Comparison of ENCODE assay signal across 15 cellular contexts in the genomic region with DNA sequence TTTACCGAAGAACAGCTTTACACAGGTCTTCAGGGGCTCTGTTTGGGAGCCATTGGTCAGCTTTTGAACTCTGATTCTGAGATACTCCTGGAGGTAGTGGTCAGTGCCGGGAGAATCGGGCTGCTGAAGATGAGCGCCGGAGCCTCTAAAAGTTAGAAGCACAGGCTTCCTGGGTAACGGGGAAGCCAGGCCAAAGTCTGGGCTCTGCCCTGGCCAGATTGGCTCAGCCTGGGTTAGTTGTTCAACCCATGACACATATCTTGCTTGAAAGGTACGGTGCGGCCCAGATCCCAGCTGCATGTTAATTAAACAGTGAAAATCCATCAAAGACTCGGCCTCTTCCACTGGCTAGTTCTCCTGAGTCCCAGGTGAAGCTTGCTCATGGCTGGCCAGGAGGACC. TPM values are rescaled to one million over a fixed set of nuclear protein-coding genes. Genes with fewer than 3 reads are reported as not detected.
A peak's percentile ranks its signal among the peaks of the same experiment; 100 is the strongest.
DNase-seq lines count a peak whose midpoint lies in the region; ATAC-seq and TF ChIP-seq lines count a peak whose summit lies in the region.
"Had no signal": no experiment of that assay in that cellular context is flagged by ENCODE, and none has a peak within 500 bp of the region (broad histone marks: within the 10 kb centered on the region; RNA-seq: fewer than 3 reads in every experiment).

No MANE protein-coding gene starts in this region.

- H3K36me3 ChIP-seq in esophagus muscularis mucosa: no peaks in the 10 kb centered on the region
- no peaks in the 10 kb centered on the region for H3K36me3 ChIP-seq in right lobe of liver
- peaks cover 0 to 2% of the 10 kb centered on the region in 2 experiments for H3K36me3 ChIP-seq in trophoblast cell (ENCODE audit: control insufficient read depth in 1 of 2, insufficient read depth in 2 of 2, low read length in 2 of 2)
- peaks cover 0 to 3% (median 0%) of the 10 kb centered on the region in 5 donors for H3K36me3 ChIP-seq in subcutaneous abdominal adipose tissue (ENCODE audit: control insufficient read depth in 5 of 5, insufficient read depth in 5 of 5, low read length in 5 of 5)
- H3K36me3 ChIP-seq: BLaER1 had no signal

- no peak overlapping the region for H3K4me2 ChIP-seq in trophoblast cell (ENCODE audit: low read length)
- H3K4me2 ChIP-seq: BLaER1 had no signal

- H3K14ac ChIP-seq in trophoblast cell (ENCODE audit: low read length): no peak overlapping the region

- H3K23ac ChIP-seq in trophoblast cell (ENCODE audit: low read length): no peak overlapping the region

- DNase-seq in esophagus muscularis mucosa (ENCODE audit: extremely low spot score): no peak
- peak; percentile 68 to 83 (median 76) for DNase-seq in right lobe of liver
- no peak for DNase-seq in trophoblast cell
- DNase-seq: 8988T; AML-193; Caco-2; CD8-positive, alpha-beta memory T cell; HCEC 1CT; HFFc6; IMR-90 had no signal

- no peak overlapping the region for H2AFZ ChIP-seq in trophoblast cell (ENCODE audit: insufficient read depth, low read length, poor library complexity)

- no peak overlapping the region for H4K8ac ChIP-seq in trophoblast cell (ENCODE audit: low read depth, low read length)

- H2BK120ac ChIP-seq in trophoblast cell (ENCODE audit: insufficient read depth, low read length, poor library complexity): no peak overlapping the region

- TF ChIP-seq EP300 in esophagus muscularis mucosa (IDR thresholded peaks at IDR 0.05): no peak

- TF ChIP-seq POLR2A in esophagus muscularis mucosa (IDR thresholded peaks at IDR 0.05; ENCODE audit: low read depth) (no peak), right lobe of liver (IDR thresholded peaks at IDR 0.05) (no peak)

- H3K27ac ChIP-seq in esophagus muscularis mucosa (replicated peaks in 1 of 4): peak overlapping the region; percentile 87 to 100 (median 98)
- H3K27ac ChIP-seq in right lobe of liver: no peak overlapping the region
- H3K27ac ChIP-seq in trophoblast cell (ENCODE audit: low read depth, low read length): no peak overlapping the region
- H3K27ac ChIP-seq in subcutaneous abdominal adipose tissue (ENCODE audit: low read depth, low read length): peak overlapping the region; percentile 47
- H3K27ac ChIP-seq: BLaER1 had no signal

- intact Hi-C loops in esophagus muscularis mucosa (cut with DNase I): no loop called here
- intact Hi-C loops in right lobe of liver (cut with DNase I): no loop called here

- H3K79me1 ChIP-seq in trophoblast cell (ENCODE audit: low read length): no peaks in the 10 kb centered on the region

- H3K18ac ChIP-seq in trophoblast cell (ENCODE audit: low read length): no peak overlapping the region

- no peak overlapping the region for H2BK5ac ChIP-seq in trophoblast cell (ENCODE audit: low read depth, low read length, poor library complexity)

- no peaks in the 10 kb centered on the region for H3K9me3 ChIP-seq in esophagus muscularis mucosa
- H3K9me3 ChIP-seq in right lobe of liver: no peaks in the 10 kb centered on the region
- peaks cover 2% of the 10 kb centered on the region for H3K9me3 ChIP-seq in trophoblast cell (ENCODE audit: insufficient read depth, low read depth, low read length)
- H3K9me3 ChIP-seq in subcutaneous abdominal adipose tissue (ENCODE audit: control insufficient read depth in 5 of 5, low read length in 5 of 5): peaks cover 0 to 8% (median 4%) of the 10 kb centered on the region in 5 donors
- H3K9me3 ChIP-seq: Caco-2 had no signal

- TF ChIP-seq CTCF in esophagus muscularis mucosa (IDR thresholded peaks at IDR 0.05) (no peak), right lobe of liver (IDR thresholded peaks at IDR 0.05) (no peak)

- peaks cover 6% of the 10 kb centered on the region for H3K79me2 ChIP-seq in trophoblast cell (ENCODE audit: control insufficient read depth, insufficient read depth, low read length, poor library complexity)

- no peak overlapping the region for H3K9ac ChIP-seq in trophoblast cell (ENCODE audit: low read length)
- peak overlapping the region in 1 of 5 donors; percentile 5 for H3K9ac ChIP-seq in subcutaneous abdominal adipose tissue (ENCODE audit: low read length in 5 of 5)
- H3K9ac ChIP-seq: BLaER1 had no signal

- no peak overlapping the region for H2AK5ac ChIP-seq in trophoblast cell (ENCODE audit: low read length)

- 88% methylated on average over 9 of the region's 9 CpGs for WGBS in esophagus muscularis mucosa
- 46% methylated on average over 4 of the region's 9 CpGs for WGBS in right lobe of liver (ENCODE audit: insufficient coverage, low coverage, low lambda C conversion rate, missing lambda C conversion rate)
- no CpG with 5 or more reads among the region's 9 CpGs for WGBS in trophoblast cell (ENCODE audit: extremely low coverage, insufficient coverage, insufficient read length)

- H4K91ac ChIP-seq in trophoblast cell (ENCODE audit: low read depth, low read length): no peak overlapping the region

- ATAC-seq in right lobe of liver: peak; percentile 95 to 97 (median 97)
- ATAC-seq in GM18511 (IDR thresholded peaks at IDR 0.05; ENCODE audit: unreplicated experiment): no peak
- no peak for ATAC-seq in HG03520 (IDR thresholded peaks at IDR 0.05; ENCODE audit: unreplicated experiment)
- ATAC-seq in GM18520 (IDR thresholded peaks at IDR 0.05; ENCODE audit: unreplicated experiment): no peak

- peak overlapping the region; percentile 15 for H3K4ac ChIP-seq in trophoblast cell (ENCODE audit: low read depth, low read length)

- H3K4me1 ChIP-seq in esophagus muscularis mucosa (peaks cover 39 to 96% (median 83%) of the 10 kb centered on the region in 4 donors), right lobe of liver (peaks cover 0 to 13% (median 2%) of the 10 kb centered on the region in 4 donors), trophoblast cell (ENCODE audit: control insufficient read depth in 1 of 2, insufficient read depth in 2 of 2, low read length in 2 of 2) (peaks cover 2 to 9% of the 10 kb centered on the region in 2 experiments), subcutaneous abdominal adipose tissue (ENCODE audit: control insufficient read depth in 5 of 5, insufficient read depth in 5 of 5, low read length in 5 of 5) (peaks cover 0 to 27% (median 24%) of the 10 kb centered on the region in 5 donors)
- H3K4me1 ChIP-seq: BLaER1, Caco-2 had no signal

- H3K27me3 ChIP-seq in esophagus muscularis mucosa (no peaks in the 10 kb centered on the region), right lobe of liver (no peaks in the 10 kb centered on the region), trophoblast cell (ENCODE audit: insufficient read depth, low read length) (no peaks in the 10 kb centered on the region), subcutaneous abdominal adipose tissue (ENCODE audit: control insufficient read depth in 5 of 5, insufficient read depth in 4 of 5, low read length in 5 of 5) (no peaks in the 10 kb centered on the region)
- H3K27me3 ChIP-seq: BLaER1 had no signal

- no peak overlapping the region for H2BK12ac ChIP-seq in trophoblast cell (ENCODE audit: low read length)

- no peak overlapping the region for H3K4me3 ChIP-seq in esophagus muscularis mucosa
- no peak overlapping the region for H3K4me3 ChIP-seq in right lobe of liver
- no peak overlapping the region for H3K4me3 ChIP-seq in trophoblast cell (ENCODE audit: low read depth, low read length)
- H3K4me3 ChIP-seq in subcutaneous abdominal adipose tissue (ENCODE audit: low read depth in 1 of 5, low read length in 5 of 5): no peak overlapping the region
- H3K4me3 ChIP-seq: BLaER1 had no signal

- no peak overlapping the region for H4K12ac ChIP-seq in trophoblast cell (ENCODE audit: low read depth, low read length)

RNA-seq across cellular contexts. Expression of gene PARVA, which starts 18.0 kb away (rescaled TPM):
- total RNA-seq in esophagus muscularis mucosa (100 to 1,000 TPM; 181 to 228 (median 210) TPM), right lobe of liver (10 to 100 TPM; 11.1 to 27.5 (median 21.8) TPM)
- polyA plus RNA-seq in trophoblast cell (2013): 66.9 and 67.3 TPM in 2 replicates

Comparison
In these comparisons a context has a peak if more than half of its experiments do, and no peak if none do; other contexts are left out.
1. DNase-seq: peak in right lobe of liver (3 of 3); none in esophagus muscularis mucosa (single experiment) and trophoblast cell (0 of 2).
2. H3K27ac ChIP-seq: peak in esophagus muscularis mucosa (4 of 4) and subcutaneous abdominal adipose tissue (single experiment); none in right lobe of liver (0 of 3) and trophoblast cell (single experiment).
3. ATAC-seq: peak in right lobe of liver (4 of 4); none in GM18511 (single experiment), HG03520 (single experiment) and GM18520 (single experiment).
4. RNA of gene PARVA, which starts 18.0 kb away (total RNA-seq): 181 to 228 TPM in esophagus muscularis mucosa; 11.1 to 27.5 TPM in right lobe of liver; every median in the first group is over 4 times any median in the second.